ENCODE assay signal across 9 cellular contexts in genomic region chr19:14385492-14385891, GRCh38. TPM values are rescaled to one million over a fixed set of nuclear protein-coding genes. Genes with fewer than 3 reads are reported as not detected.
DNase-seq lines count a peak whose midpoint lies in the region; ATAC-seq and TF ChIP-seq lines count a peak whose summit lies in the region.
"Had no signal": no experiment of that assay in that cellular context is flagged by ENCODE, and none has a peak within 500 bp of the region (broad histone marks: within the 10 kb centered on the region; RNA-seq: fewer than 3 reads in every experiment).

No MANE protein-coding gene starts in this region.

- no peaks in the 10 kb centered on the region for H3K27me3 Mint-ChIP-seq in activated CD8-positive, alpha-beta T cell treated with anti-CD3 and anti-CD28 coated beads, Interleukin-2, amount 10 ng/mL, durations not matched to agents 7 days and 5 days (ENCODE audit: low read depth)

- TF ChIP-seq CTCF in uterus (IDR thresholded peaks at IDR 0.05) (no peak), BE2C (IDR thresholded peaks at IDR 0.05; ENCODE audit: low read depth, low read length) (no peak)

- peak overlapping the region in 1 of 2 experiments; percentile 87 for H3K4ac ChIP-seq in mesenchymal stem cell (ENCODE audit: low read depth in 1 of 2, low read length in 2 of 2)

- H2BK5ac ChIP-seq in mesenchymal stem cell (ENCODE audit: low read depth, low read length, poor library complexity, severe bottlenecking) = no peak overlapping the region

- no peaks in the 10 kb centered on the region for H3K27me3 ChIP-seq in mesenchymal stem cell (ENCODE audit: control insufficient read depth in 1 of 2, insufficient read depth in 1 of 2, low read length in 2 of 2)
- H3K27me3 ChIP-seq in uterus = no peaks in the 10 kb centered on the region
- H3K27me3 ChIP-seq in BE2C = no peaks in the 10 kb centered on the region

- no peak overlapping the region for H3K27ac ChIP-seq in mesenchymal stem cell (ENCODE audit: low read length, poor library complexity, severe bottlenecking)
- peak overlapping the region; percentile 93 to 96 for H3K27ac ChIP-seq in uterus

- no peak overlapping the region for H3K14ac ChIP-seq in mesenchymal stem cell (ENCODE audit: low read length in 2 of 2)

- ATAC-seq in activated CD8-positive, alpha-beta T cell treated with anti-CD3 and anti-CD28 coated beads, Interleukin-2, amount 10 ng/mL, durations not matched to agents 7 days and 5 days = no peak

- H3K4me1 Mint-ChIP-seq in activated CD8-positive, alpha-beta T cell treated with anti-CD3 and anti-CD28 coated beads, Interleukin-2, amount 10 ng/mL, durations not matched to agents 7 days and 5 days (ENCODE audit: low read depth) = peaks cover 32% of the 10 kb centered on the region

- H3K4me3 ChIP-seq in mesenchymal stem cell (ENCODE audit: insufficient read depth in 1 of 2, low read depth in 1 of 2, low read length in 2 of 2) (no peak overlapping the region), uterus (no peak overlapping the region), BE2C (ENCODE audit: low read depth, low read length) (no peak overlapping the region)

- peak overlapping the region; percentile 19 for H2BK120ac ChIP-seq in mesenchymal stem cell (ENCODE audit: low read depth, low read length)

- H3K4me1 ChIP-seq in mesenchymal stem cell (ENCODE audit: control insufficient read depth, insufficient read depth, low read depth, low read length) = peaks cover 26% of the 10 kb centered on the region
- H3K4me1 ChIP-seq in uterus = peaks cover 0 to 3% of the 10 kb centered on the region in 2 donors
- no peaks in the 10 kb centered on the region for H3K4me1 ChIP-seq in BE2C

- no peak overlapping the region for H2BK12ac ChIP-seq in mesenchymal stem cell (ENCODE audit: low read length in 2 of 2)

- H3K23ac ChIP-seq in mesenchymal stem cell (ENCODE audit: low read length in 2 of 2) = no peak overlapping the region

- H3K9me3 Mint-ChIP-seq in activated CD8-positive, alpha-beta T cell treated with anti-CD3 and anti-CD28 coated beads, Interleukin-2, amount 10 ng/mL, durations not matched to agents 7 days and 5 days (ENCODE audit: insufficient read depth) = no peaks in the 10 kb centered on the region

- peak overlapping the region; percentile 90 for H4K91ac ChIP-seq in mesenchymal stem cell (ENCODE audit: low read length)

- H3K27ac Mint-ChIP-seq in activated CD8-positive, alpha-beta T cell treated with anti-CD3 and anti-CD28 coated beads, Interleukin-2, amount 10 ng/mL, durations not matched to agents 7 days and 5 days = peak overlapping the region; percentile 89

- no peak for TF ChIP-seq POLR2A in uterus (IDR thresholded peaks at IDR 0.05)

- H3K18ac ChIP-seq in mesenchymal stem cell (ENCODE audit: low read depth in 1 of 2, low read length in 2 of 2) = no peak overlapping the region

- H3K36me3 Mint-ChIP-seq in activated CD8-positive, alpha-beta T cell treated with anti-CD3 and anti-CD28 coated beads, Interleukin-2, amount 10 ng/mL, durations not matched to agents 7 days and 5 days (ENCODE audit: low read depth) = peaks cover 60% of the 10 kb centered on the region

- CTCF ChIA-PET in activated CD8-positive, alpha-beta T cell treated with anti-CD3 and anti-CD28 coated beads, Interleukin-2, amount 10 ng/mL, durations not matched to agents 7 days and 5 days (lab: Charles Lee) = interaction anchor here (1.3 to 7.4 kb wide), 2 partner anchors 21 to 249 kb away, joined by 4 to 135 read pairs; partner anchors contain the start of gene ASF1B

- DNase-seq in activated effector memory CD4-positive, alpha-beta T cell treated with anti-CD3 and anti-CD28 coated beads, Interleukin-2, amount 50 U/mL, for 16 hours = peak; percentile 75
- DNase-seq in activated effector memory CD4-positive, alpha-beta T cell treated with Interleukin-2 at 50 U/mL for 16 hours = no peak
- DNase-seq in activated CD8-positive, alpha-beta T cell treated with anti-CD3 and anti-CD28 coated beads, Interleukin-2, amount 10 ng/mL, durations not matched to agents 7 days and 5 days = no peak
- DNase-seq in mesenchymal stem cell (no peak), uterus (no peak), CD1c-positive myeloid dendritic cell (ENCODE audit: extremely low spot score) (no peak), BE2C (no peak), HUDEP-2 (lab: John Stamatoyannopoulos, UW; ENCODE audit: unreplicated experiment in 76 of 76) (no peak)
- DNase-seq: NCI-H146 had no signal

- no peak overlapping the region for H2AK5ac ChIP-seq in mesenchymal stem cell (ENCODE audit: low read length, severe bottlenecking)

- intact Hi-C loops in uterus (cut with DNase I; ENCODE audit: low total_unique reads) = no loop called here

- peak overlapping the region; percentile 86 for H3K4me3 Mint-ChIP-seq in activated CD8-positive, alpha-beta T cell treated with anti-CD3 and anti-CD28 coated beads, Interleukin-2, amount 10 ng/mL, durations not matched to agents 7 days and 5 days

- WGBS in mesenchymal stem cell = 89% methylated on average over 7 of the region's 11 CpGs

- H4K8ac ChIP-seq in mesenchymal stem cell (ENCODE audit: low read length) = peak overlapping the region; percentile 85

- no peak overlapping the region for H3K9ac ChIP-seq in mesenchymal stem cell (ENCODE audit: low read length)

- peaks cover 19% of the 10 kb centered on the region for H3K79me1 ChIP-seq in mesenchymal stem cell (replicated peaks; ENCODE audit: low read length, poor library complexity, severe bottlenecking)

- POLR2A ChIA-PET in activated CD8-positive, alpha-beta T cell treated with anti-CD3 and anti-CD28 coated beads, Interleukin-2, amount 10 ng/mL, durations not matched to agents 7 days and 5 days (lab: Charles Lee) = interaction anchor here (1.0 to 7.6 kb wide), 3 partner anchors 11 to 124 kb away, joined by 3 to 415 read pairs (median 15); no protein-coding TSS in a partner anchor

- H3K9me3 ChIP-seq in mesenchymal stem cell (ENCODE audit: control insufficient read depth, low read length) (no peaks in the 10 kb centered on the region), uterus (no peaks in the 10 kb centered on the region), BE2C (no peaks in the 10 kb centered on the region)

- H3K4me2 ChIP-seq in mesenchymal stem cell (ENCODE audit: low read length, poor library complexity, severe bottlenecking) = no peak overlapping the region

- H2AFZ ChIP-seq in mesenchymal stem cell (ENCODE audit: low read depth, low read length) = no peak overlapping the region

- H2BK15ac ChIP-seq in mesenchymal stem cell (ENCODE audit: low read depth, poor library complexity, severe bottlenecking) = peak overlapping the region; percentile 80

- H3K36me3 ChIP-seq in mesenchymal stem cell (ENCODE audit: control insufficient read depth in 1 of 2, insufficient read depth in 2 of 2, low read depth in 1 of 2, low read length in 2 of 2) (peaks cover 3 to 8% of the 10 kb centered on the region in 2 experiments), uterus (no peaks in the 10 kb centered on the region), BE2C (no peaks in the 10 kb centered on the region)

RNA-seq across cellular contexts. Expression of gene ADGRE5, which starts 4.2 kb away (rescaled TPM):
- total RNA-seq in activated CD8-positive, alpha-beta T cell treated with anti-CD3 and anti-CD28 coated beads, Interleukin-2, amount 10 ng/mL, durations not matched to agents 7 days and 5 days = 100 to 1,000 TPM; 290 to 302 TPM
- 48.9 TPM for polyA plus RNA-seq in mesenchymal stem cell (2013, experiment 1 of 2)
- 49.7 TPM for polyA plus RNA-seq in mesenchymal stem cell (2013, experiment 2 of 2)
- total RNA-seq in uterus = 100 to 1,000 TPM in 1 of 4 donors, 10 to 100 TPM in 3; 32.1 to 217 (median 57.7) TPM
- 26.7 TPM for polyA plus RNA-seq in BE2C (2012; ENCODE audit: insufficient read depth, insufficient read length, low read depth)

RNA-seq across cellular contexts. Expression of gene DDX39A, which starts 33.6 kb away (rescaled TPM):
- 100 to 1,000 TPM; 309 to 313 TPM for total RNA-seq in activated CD8-positive, alpha-beta T cell treated with anti-CD3 and anti-CD28 coated beads, Interleukin-2, amount 10 ng/mL, durations not matched to agents 7 days and 5 days
- polyA plus RNA-seq in mesenchymal stem cell (2013, experiment 1 of 2) = 46.7 TPM
- 46.1 TPM for polyA plus RNA-seq in mesenchymal stem cell (2013, experiment 2 of 2)
- 10 to 100 TPM; 41.3 to 91.2 (median 52.8) TPM for total RNA-seq in uterus
- 374 TPM for polyA plus RNA-seq in BE2C (2012; ENCODE audit: insufficient read depth, insufficient read length, low read depth)

RNA-seq across cellular contexts. Expression of gene PKN1, which starts 47.6 kb away (rescaled TPM):
- 100 to 1,000 TPM; 244 to 263 TPM for total RNA-seq in activated CD8-positive, alpha-beta T cell treated with anti-CD3 and anti-CD28 coated beads, Interleukin-2, amount 10 ng/mL, durations not matched to agents 7 days and 5 days
- 75.4 TPM for polyA plus RNA-seq in mesenchymal stem cell (2013, experiment 1 of 2)
- polyA plus RNA-seq in mesenchymal stem cell (2013, experiment 2 of 2) = 74.2 TPM
- 100 to 1,000 TPM in 1 of 4 donors, 10 to 100 TPM in 3; 56.2 to 129 (median 82.4) TPM for total RNA-seq in uterus
- 283 TPM for polyA plus RNA-seq in BE2C (2012; ENCODE audit: insufficient read depth, insufficient read length, low read depth)
